ENCODE assay signal across 1 cellular context in genomic region chr3:39414421-39414907, GRCh38.
TF ChIP-seq lines count a peak whose summit lies in the region.

No MANE protein-coding gene starts in this region.

TF ChIP-seq in GM12878, 131 proteins besides CTCF, POLR2A, EP300 and RAD21 (continues in another document):
- TF ChIP-seq, protein P1, sequence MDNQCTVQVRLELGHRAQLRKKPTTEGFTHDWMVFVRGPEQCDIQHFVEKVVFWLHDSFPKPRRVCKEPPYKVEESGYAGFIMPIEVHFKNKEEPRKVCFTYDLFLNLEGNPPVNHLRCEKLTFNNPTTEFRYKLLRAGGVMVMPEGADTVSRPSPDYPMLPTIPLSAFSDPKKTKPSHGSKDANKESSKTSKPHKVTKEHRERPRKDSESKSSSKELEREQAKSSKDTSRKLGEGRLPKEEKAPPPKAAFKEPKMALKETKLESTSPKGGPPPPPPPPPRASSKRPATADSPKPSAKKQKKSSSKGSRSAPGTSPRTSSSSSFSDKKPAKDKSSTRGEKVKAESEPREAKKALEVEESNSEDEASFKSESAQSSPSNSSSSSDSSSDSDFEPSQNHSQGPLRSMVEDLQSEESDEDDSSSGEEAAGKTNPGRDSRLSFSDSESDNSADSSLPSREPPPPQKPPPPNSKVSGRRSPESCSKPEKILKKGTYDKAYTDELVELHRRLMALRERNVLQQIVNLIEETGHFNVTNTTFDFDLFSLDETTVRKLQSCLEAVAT (IDR thresholded peaks at IDR 0.05), result no peak
- TF ChIP-seq SMAD1 (IDR thresholded peaks at IDR 0.05; ENCODE audit: low read depth, partially characterized antibody) (no peak), RFX5 (IDR thresholded peaks at IDR 0.05; ENCODE audit: low read depth, low read length) (no peak), DPF2 (IDR thresholded peaks at IDR 0.05) (no peak), USF1 (IDR thresholded peaks at IDR 0.05; ENCODE audit: borderline replicate concordance, extremely low read length, insufficient read depth, low read depth, low read length) (no peak), POLR2AphosphoS2 (IDR thresholded peaks at IDR 0.05; ENCODE audit: low read depth, low read length) (peak; percentile 67; the same call in 1 of the 2 replicates), PML (IDR thresholded peaks at IDR 0.05; ENCODE audit: low read length) (peak; percentile 79; the same call in 1 of the 2 replicates), TAF1 (IDR thresholded peaks at IDR 0.05; ENCODE audit: borderline replicate concordance, low read depth, low read length) (no peak), PRDM15 (CRISPR knock-in tag; IDR thresholded peaks at IDR 0.05) (no peak), WRNIP1 (IDR thresholded peaks at IDR 0.05; ENCODE audit: borderline replicate concordance, low read depth, low read length) (no peak), MXI1 (IDR thresholded peaks at IDR 0.05; ENCODE audit: low read depth, low read length) (no peak), BHLHE40 (IDR thresholded peaks at IDR 0.05; ENCODE audit: borderline replicate concordance in 1 of 2, low read depth in 2 of 2, low read length in 1 of 2) (no peak), CREB1 (IDR thresholded peaks at IDR 0.05; ENCODE audit: low read depth) (no peak), ZNF207 (IDR thresholded peaks at IDR 0.05; ENCODE audit: borderline replicate concordance) (no peak), CBX5 (IDR thresholded peaks at IDR 0.05; ENCODE audit: low read depth) (no peak), RCOR1 (conservative IDR thresholded peaks at IDR 0.05; ENCODE audit: low read depth, low read length) (no peak), ZNF24 (IDR thresholded peaks at IDR 0.05) (no peak), ATF7 (IDR thresholded peaks at IDR 0.05; ENCODE audit: low read depth) (no peak), MTA2 (IDR thresholded peaks at IDR 0.05; ENCODE audit: low read depth) (no peak), KDM1A (IDR thresholded peaks at IDR 0.05; ENCODE audit: borderline replicate concordance) (no peak), SIN3A (IDR thresholded peaks at IDR 0.05; ENCODE audit: low read depth, low read length) (no peak), ZNF592 (IDR thresholded peaks at IDR 0.05) (no peak), NKRF (conservative IDR thresholded peaks at IDR 0.05) (no peak), SUZ12 (IDR thresholded peaks at IDR 0.05; ENCODE audit: unreplicated experiment) (no peak), LARP7 (IDR thresholded peaks at IDR 0.05) (no peak), CBFB (IDR thresholded peaks at IDR 0.05; ENCODE audit: low read depth) (0 out of 2 replicates have a peak, but pooled peaks have one; percentile 18), ESRRA (IDR thresholded peaks at IDR 0.05; ENCODE audit: low read length) (no peak), ASH2L (IDR thresholded peaks at IDR 0.05; ENCODE audit: borderline replicate concordance, low read depth) (no peak), MTA3 (IDR thresholded peaks at IDR 0.05; ENCODE audit: borderline replicate concordance, low read length) (peak; percentile 15; the same call in 1 of the 2 replicates), ZBED1 (IDR thresholded peaks at IDR 0.05; ENCODE audit: borderline replicate concordance) (peak; percentile 85; the same call in 1 of the 2 replicates), SMC3 (IDR thresholded peaks at IDR 0.05; ENCODE audit: borderline replicate concordance, low read length) (no peak), POU2F2 (IDR thresholded peaks at IDR 0.05; ENCODE audit: borderline replicate concordance, low read depth, low read length) (no peak), HDGF (IDR thresholded peaks at IDR 0.05) (no peak), EZH2 (IDR thresholded peaks at IDR 0.05; ENCODE audit: borderline replicate concordance, control insufficient read depth, low read depth, low read length) (no peak)
- TF ChIP-seq, protein P2, sequence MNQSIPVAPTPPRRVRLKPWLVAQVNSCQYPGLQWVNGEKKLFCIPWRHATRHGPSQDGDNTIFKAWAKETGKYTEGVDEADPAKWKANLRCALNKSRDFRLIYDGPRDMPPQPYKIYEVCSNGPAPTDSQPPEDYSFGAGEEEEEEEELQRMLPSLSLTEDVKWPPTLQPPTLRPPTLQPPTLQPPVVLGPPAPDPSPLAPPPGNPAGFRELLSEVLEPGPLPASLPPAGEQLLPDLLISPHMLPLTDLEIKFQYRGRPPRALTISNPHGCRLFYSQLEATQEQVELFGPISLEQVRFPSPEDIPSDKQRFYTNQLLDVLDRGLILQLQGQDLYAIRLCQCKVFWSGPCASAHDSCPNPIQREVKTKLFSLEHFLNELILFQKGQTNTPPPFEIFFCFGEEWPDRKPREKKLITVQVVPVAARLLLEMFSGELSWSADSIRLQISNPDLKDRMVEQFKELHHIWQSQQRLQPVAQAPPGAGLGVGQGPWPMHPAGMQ (IDR thresholded peaks at IDR 0.05; ENCODE audit: borderline replicate concordance), result no peak
- TF ChIP-seq, protein P3, sequence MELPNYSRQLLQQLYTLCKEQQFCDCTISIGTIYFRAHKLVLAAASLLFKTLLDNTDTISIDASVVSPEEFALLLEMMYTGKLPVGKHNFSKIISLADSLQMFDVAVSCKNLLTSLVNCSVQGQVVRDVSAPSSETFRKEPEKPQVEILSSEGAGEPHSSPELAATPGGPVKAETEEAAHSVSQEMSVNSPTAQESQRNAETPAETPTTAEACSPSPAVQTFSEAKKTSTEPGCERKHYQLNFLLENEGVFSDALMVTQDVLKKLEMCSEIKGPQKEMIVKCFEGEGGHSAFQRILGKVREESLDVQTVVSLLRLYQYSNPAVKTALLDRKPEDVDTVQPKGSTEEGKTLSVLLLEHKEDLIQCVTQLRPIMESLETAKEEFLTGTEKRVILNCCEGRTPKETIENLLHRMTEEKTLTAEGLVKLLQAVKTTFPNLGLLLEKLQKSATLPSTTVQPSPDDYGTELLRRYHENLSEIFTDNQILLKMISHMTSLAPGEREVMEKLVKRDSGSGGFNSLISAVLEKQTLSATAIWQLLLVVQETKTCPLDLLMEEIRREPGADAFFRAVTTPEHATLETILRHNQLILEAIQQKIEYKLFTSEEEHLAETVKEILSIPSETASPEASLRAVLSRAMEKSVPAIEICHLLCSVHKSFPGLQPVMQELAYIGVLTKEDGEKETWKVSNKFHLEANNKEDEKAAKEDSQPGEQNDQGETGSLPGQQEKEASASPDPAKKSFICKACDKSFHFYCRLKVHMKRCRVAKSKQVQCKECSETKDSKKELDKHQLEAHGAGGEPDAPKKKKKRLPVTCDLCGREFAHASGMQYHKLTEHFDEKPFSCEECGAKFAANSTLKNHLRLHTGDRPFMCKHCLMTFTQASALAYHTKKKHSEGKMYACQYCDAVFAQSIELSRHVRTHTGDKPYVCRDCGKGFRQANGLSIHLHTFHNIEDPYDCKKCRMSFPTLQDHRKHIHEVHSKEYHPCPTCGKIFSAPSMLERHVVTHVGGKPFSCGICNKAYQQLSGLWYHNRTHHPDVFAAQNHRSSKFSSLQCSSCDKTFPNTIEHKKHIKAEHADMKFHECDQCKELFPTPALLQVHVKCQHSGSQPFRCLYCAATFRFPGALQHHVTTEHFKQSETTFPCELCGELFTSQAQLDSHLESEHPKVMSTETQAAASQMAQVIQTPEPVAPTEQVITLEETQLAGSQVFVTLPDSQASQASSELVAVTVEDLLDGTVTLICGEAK (IDR thresholded peaks at IDR 0.05; ENCODE audit: borderline replicate concordance), result no peak
- TF ChIP-seq, protein P4, sequence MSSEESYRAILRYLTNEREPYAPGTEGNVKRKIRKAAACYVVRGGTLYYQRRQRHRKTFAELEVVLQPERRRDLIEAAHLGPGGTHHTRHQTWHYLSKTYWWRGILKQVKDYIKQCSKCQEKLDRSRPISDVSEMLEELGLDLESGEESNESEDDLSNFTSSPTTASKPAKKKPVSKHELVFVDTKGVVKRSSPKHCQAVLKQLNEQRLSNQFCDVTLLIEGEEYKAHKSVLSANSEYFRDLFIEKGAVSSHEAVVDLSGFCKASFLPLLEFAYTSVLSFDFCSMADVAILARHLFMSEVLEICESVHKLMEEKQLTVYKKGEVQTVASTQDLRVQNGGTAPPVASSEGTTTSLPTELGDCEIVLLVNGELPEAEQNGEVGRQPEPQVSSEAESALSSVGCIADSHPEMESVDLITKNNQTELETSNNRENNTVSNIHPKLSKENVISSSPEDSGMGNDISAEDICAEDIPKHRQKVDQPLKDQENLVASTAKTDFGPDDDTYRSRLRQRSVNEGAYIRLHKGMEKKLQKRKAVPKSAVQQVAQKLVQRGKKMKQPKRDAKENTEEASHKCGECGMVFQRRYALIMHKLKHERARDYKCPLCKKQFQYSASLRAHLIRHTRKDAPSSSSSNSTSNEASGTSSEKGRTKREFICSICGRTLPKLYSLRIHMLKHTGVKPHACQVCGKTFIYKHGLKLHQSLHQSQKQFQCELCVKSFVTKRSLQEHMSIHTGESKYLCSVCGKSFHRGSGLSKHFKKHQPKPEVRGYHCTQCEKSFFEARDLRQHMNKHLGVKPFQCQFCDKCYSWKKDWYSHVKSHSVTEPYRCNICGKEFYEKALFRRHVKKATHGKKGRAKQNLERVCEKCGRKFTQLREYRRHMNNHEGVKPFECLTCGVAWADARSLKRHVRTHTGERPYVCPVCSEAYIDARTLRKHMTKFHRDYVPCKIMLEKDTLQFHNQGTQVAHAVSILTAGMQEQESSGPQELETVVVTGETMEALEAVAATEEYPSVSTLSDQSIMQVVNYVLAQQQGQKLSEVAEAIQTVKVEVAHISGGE (CRISPR knock-in tag; IDR thresholded peaks at IDR 0.05), result no peak
